Comparison of ENCODE assay signal across 8 cellular contexts in genomic region chr4:76214269-76214628, GRCh38. TPM values are rescaled to one million over a fixed set of nuclear protein-coding genes. Genes with fewer than 3 reads are reported as not detected.
DNase-seq lines count a peak whose midpoint lies in the region; ATAC-seq, FAIRE-seq and TF ChIP-seq lines count a peak whose summit lies in the region.

No MANE protein-coding gene starts in this region.

- peak; percentile 1 for ATAC-seq in GM19043 (IDR thresholded peaks at IDR 0.05; ENCODE audit: low read depth, unreplicated experiment)
- peak; percentile 10 for ATAC-seq in HG03280 (IDR thresholded peaks at IDR 0.05; ENCODE audit: unreplicated experiment)
- ATAC-seq in GM12878: no peak
- ATAC-seq in aorta (ENCODE audit: low FRiP score): no peak

- in situ Hi-C loops in GM12878 (cut with MboI): no loop called here

- TF ChIP-seq RAD21 in GM12878 (IDR thresholded peaks at IDR 0.05; ENCODE audit: insufficient read depth, low read depth, low read length): no peak

- H3K14ac ChIP-seq in mesenchymal stem cell (ENCODE audit: low read length in 2 of 2): peak overlapping the region in 1 of 2 experiments; percentile 37

- CTCF ChIA-PET in GM12878 (lab: Yijun Ruan, JAX): interaction anchor here (0.8 to 1.8 kb wide), 2 partner anchors 34 to 164 kb away, joined by 3 to 6 read pairs; no protein-coding TSS in a partner anchor

- BruUV-seq in GM12878 (replicated peaks; lab: Mats Ljungman, UMichigan): no TSS peak

- H3K79me1 ChIP-seq in mesenchymal stem cell (replicated peaks; ENCODE audit: low read length, poor library complexity, severe bottlenecking): peaks cover 11% of the 10 kb centered on the region

- peak overlapping the region; percentile 78 for H3K4me3 ChIP-seq in GM12878
- H3K4me3 ChIP-seq in mesenchymal stem cell (ENCODE audit: insufficient read depth in 1 of 2, low read depth in 1 of 2, low read length in 2 of 2): peak overlapping the region; percentile 92 to 95
- H3K4me3 ChIP-seq in aorta (ENCODE audit: low read length in 2 of 2): peak overlapping the region; percentile 4 to 38

- peak overlapping the region; percentile 1 to 61 for H2BK12ac ChIP-seq in mesenchymal stem cell (ENCODE audit: low read length in 2 of 2)

- no peak overlapping the region for H2BK5ac ChIP-seq in mesenchymal stem cell (ENCODE audit: low read depth, low read length, poor library complexity, severe bottlenecking)

- H3K9me3 ChIP-seq in GM12878 (replicated peaks; ENCODE audit: control insufficient read depth, insufficient read depth, low read length) (no peaks in the 10 kb centered on the region), mesenchymal stem cell (ENCODE audit: control insufficient read depth, low read length) (no peaks in the 10 kb centered on the region), aorta (ENCODE audit: control insufficient read depth, low read length) (no peaks in the 10 kb centered on the region)

- H3K36me3 ChIP-seq in GM12878 (ENCODE audit: control insufficient read depth in 2 of 2, insufficient read depth in 2 of 2, low read length in 1 of 2) (no peaks in the 10 kb centered on the region), mesenchymal stem cell (ENCODE audit: control insufficient read depth in 1 of 2, insufficient read depth in 2 of 2, low read depth in 1 of 2, low read length in 2 of 2) (peaks cover 4% of the 10 kb centered on the region in 2 experiments), aorta (ENCODE audit: control insufficient read depth in 1 of 2, insufficient read depth in 2 of 2, low read length in 1 of 2) (no peaks in the 10 kb centered on the region)

- 10% methylated on average over 5 of the region's 5 CpGs for WGBS in GM12878 (ENCODE audit: insufficient coverage, insufficient replicate concordance, low lambda C conversion rate, missing lambda C conversion rate)
- WGBS in mesenchymal stem cell: 37% methylated on average over 4 of the region's 5 CpGs
- 25 to 33% methylated on average over 5 of the region's 5 CpGs for WGBS in aorta, 2 donors

- H3K27ac ChIP-seq in GM12878 (ENCODE audit: control insufficient read depth, insufficient read depth): peak overlapping the region; percentile 60
- H3K27ac ChIP-seq in mesenchymal stem cell (ENCODE audit: low read length, poor library complexity, severe bottlenecking): peak overlapping the region; percentile 80
- H3K27ac ChIP-seq in aorta (ENCODE audit: low read depth in 1 of 2, low read length in 2 of 2): peak overlapping the region; percentile 38 to 94

- DNase-seq in GM12878 (ENCODE audit: low read depth, low spot score) (no peak), mesenchymal stem cell (no peak), aorta (no peak), NOMO-1 (lab: John Stamatoyannopoulos, UW; ENCODE audit: unreplicated experiment in 2 of 2) (no peak), posterior cingulate gyrus (no peak), COR-L47 (lab: John Stamatoyannopoulos, UW) (no peak)

- TF ChIP-seq CTCF in GM12878 (IDR thresholded peaks at IDR 0.05 in 2 of 3, conservative IDR thresholded peaks at IDR 0.05 in 1 of 3; ENCODE audit: control insufficient read depth in 2 of 3, extremely low read depth in 1 of 3, insufficient read depth in 1 of 3, low read depth in 3 of 3, low read length in 3 of 3): no peak

- peak overlapping the region; percentile 54 for H2BK120ac ChIP-seq in mesenchymal stem cell (ENCODE audit: low read depth, low read length)

- FAIRE-seq in GM12878 (lab: Jason Lieb, UNC): no peak

- no peak for TF ChIP-seq EP300 in GM12878 (IDR thresholded peaks at IDR 0.05; ENCODE audit: borderline replicate concordance in 1 of 2, control insufficient read depth in 1 of 2, low read depth in 2 of 2, low read length in 2 of 2)

- H3K4me1 ChIP-seq in GM12878 (ENCODE audit: control insufficient read depth, insufficient read depth, low read length): peaks cover 19% of the 10 kb centered on the region
- peaks cover 12% of the 10 kb centered on the region for H3K4me1 ChIP-seq in mesenchymal stem cell (ENCODE audit: control insufficient read depth, insufficient read depth, low read depth, low read length)
- H3K4me1 ChIP-seq in aorta (ENCODE audit: control insufficient read depth in 1 of 2, insufficient read depth in 2 of 2, low read length in 2 of 2): peaks cover 2 to 4% of the 10 kb centered on the region in 2 donors

- intact Hi-C loops in GM12878 (cut with micrococcal nuclease; ENCODE audit: unreplicated experiment) (no loop called here), aorta (cut with DNase I) (loop anchor here in 1 of 2 donors (2.0 kb wide), 1 partner anchor 23 kb away; no protein-coding TSS in a partner anchor), posterior cingulate gyrus (cut with DNase I) (loop anchor here (5.0 kb wide), 1 partner anchor 67 kb away; the partner anchor contains the start of gene NUP54)

- H3K23ac ChIP-seq in mesenchymal stem cell (ENCODE audit: low read length in 2 of 2): peak overlapping the region in 1 of 2 experiments; percentile 14

- peak overlapping the region; percentile 37 to 58 for H3K18ac ChIP-seq in mesenchymal stem cell (ENCODE audit: low read depth in 1 of 2, low read length in 2 of 2)

- TF ChIP-seq POLR2A in GM12878 (IDR thresholded peaks at IDR 0.05; ENCODE audit: low read depth, low read length): no peak

- peak overlapping the region; percentile 15 for H4K91ac ChIP-seq in mesenchymal stem cell (ENCODE audit: low read length)

- H3K9ac ChIP-seq in GM12878 (ENCODE audit: control insufficient read depth, insufficient read depth, low read length) (peak overlapping the region; percentile 77), mesenchymal stem cell (ENCODE audit: low read length) (peak overlapping the region; percentile 97)

- POLR2A ChIA-PET in GM12878 (lab: Charles Lee): no interaction called here

- SMC1A ChIA-PET in GM12878 (lab: Charles Lee; ENCODE audit: uncharacterized antibody, unreplicated experiment): interaction anchor here (1.4 to 1.6 kb wide), 2 partner anchors 14 to 34 kb away, joined by 4 to 6 read pairs; no protein-coding TSS in a partner anchor

- peak overlapping the region; percentile 55 for H4K8ac ChIP-seq in mesenchymal stem cell (ENCODE audit: low read length)

- no peak overlapping the region for H2BK15ac ChIP-seq in mesenchymal stem cell (ENCODE audit: low read depth, poor library complexity, severe bottlenecking)

- H3K79me2 ChIP-seq in GM12878 (ENCODE audit: control insufficient read depth, insufficient read depth, low read length): peaks cover 3% of the 10 kb centered on the region

- H2AK5ac ChIP-seq in mesenchymal stem cell (ENCODE audit: low read length, severe bottlenecking): peak overlapping the region; percentile 13

- H4K20me1 ChIP-seq in GM12878 (ENCODE audit: control insufficient read depth, insufficient read depth): no peaks in the 10 kb centered on the region

- H3K27me3 ChIP-seq in GM12878 (replicated peaks in 1 of 2; ENCODE audit: control insufficient read depth in 2 of 2, insufficient read depth in 2 of 2, low read length in 1 of 2) (no peaks in the 10 kb centered on the region), mesenchymal stem cell (ENCODE audit: control insufficient read depth in 1 of 2, insufficient read depth in 1 of 2, low read length in 2 of 2) (no peaks in the 10 kb centered on the region), aorta (ENCODE audit: control insufficient read depth in 1 of 2, insufficient read depth in 2 of 2, low read length in 1 of 2) (no peaks in the 10 kb centered on the region)

- RAD21 ChIA-PET in GM12878 (lab: Charles Lee; ENCODE audit: unreplicated experiment): no interaction called here

- H2AFZ ChIP-seq in GM12878 (ENCODE audit: control insufficient read depth, low read depth, low read length) (peak overlapping the region; percentile 90), mesenchymal stem cell (ENCODE audit: low read depth, low read length) (peak overlapping the region; percentile 63)

- H3K4ac ChIP-seq in mesenchymal stem cell (ENCODE audit: low read depth in 1 of 2, low read length in 2 of 2): peak overlapping the region in 1 of 2 experiments; percentile 76

- H3K4me2 ChIP-seq in GM12878 (ENCODE audit: control insufficient read depth, insufficient read depth): peak overlapping the region; percentile 88
- H3K4me2 ChIP-seq in mesenchymal stem cell (ENCODE audit: low read length, poor library complexity, severe bottlenecking): peak overlapping the region; percentile 69

RNA-seq across cellular contexts. Expression of gene SCARB2, which starts 0.6 kb away (rescaled TPM):
- total RNA-seq in GM12878 (2013; cell fraction: nucleolus; rRNA removed): 11.8 and 13.3 TPM in 2 replicates
- total RNA-seq in GM12878 (2014; rRNA removed): 10.7 and 11.9 TPM in 2 replicates
- 9.2 and 9.5 TPM in 2 replicates for total RNA-seq in GM12878 (2014; rRNA removed; fragmentation: Illumina TruSeq; extraction: Trizol)
- 6.2 and 8.4 TPM in 2 replicates for total RNA-seq in GM12878 (2021)
- polyA plus RNA-seq in GM12878 (2011; ENCODE audit: low read depth): 20.3 TPM
- 9.9 and 10.9 TPM in 2 replicates for polyA plus RNA-seq in GM12878 (2011; rRNA removed)
- 4.6 and 5.0 TPM in 2 replicates for polyA plus RNA-seq in GM12878 (2011; cell fraction: cytosol; rRNA removed)
- 5.7 and 6.6 TPM in 2 replicates for polyA plus RNA-seq in GM12878 (2011; cell fraction: nucleus; rRNA removed)
- polyA plus RNA-seq in GM12878 (2012): 12.4 and 14.6 TPM in 2 replicates
- polyA plus RNA-seq in GM12878 (2014; fragmentation: Illumina TruSeq; extraction: Trizol): 9.7 and 10.3 TPM in 2 replicates
- polyA plus RNA-seq in GM12878 (2014; fragmentation: Nextera tagmentation; extraction: Ambion mirVana): 1 to 10 TPM; 2.1 to 3.7 TPM
- 5.6 and 6.7 TPM in 2 replicates for polyA plus RNA-seq in GM12878 (2014; rRNA removed)
- 10 to 100 TPM; 11.5 to 11.7 TPM for polyA plus RNA-seq in GM12878 (2016; fragmentation: Nextera tagmentation; extraction: Ambion mirVana)
- 19.4 and 25.1 TPM in 2 replicates for polyA minus RNA-seq in GM12878 (2011; rRNA and poly(A)+ RNA removed)
- polyA minus RNA-seq in GM12878 (2011; cell fraction: cytosol; rRNA and poly(A)+ RNA removed): 4.1 TPM in 2 replicates
- polyA minus RNA-seq in GM12878 (2011; cell fraction: nucleus; rRNA and poly(A)+ RNA removed): 6.2 and 15.4 TPM in 2 replicates
- polyA plus RNA-seq in mesenchymal stem cell (2013, experiment 1 of 2): 254 TPM
- 261 TPM for polyA plus RNA-seq in mesenchymal stem cell (2013, experiment 2 of 2)
- 100 to 1,000 TPM; 138 to 154 TPM for total RNA-seq in aorta
- polyA plus RNA-seq in aorta: 10 to 100 TPM; 44.3 to 73.6 TPM

RNA-seq across cellular contexts. Expression of gene FAM47E, which starts 37.3 kb away (rescaled TPM):
- not detected in 2 replicates for total RNA-seq in GM12878 (2013; cell fraction: nucleolus; rRNA removed)
- total RNA-seq in GM12878 (2014; rRNA removed) (not detected in 2 replicates), GM12878 (2014; rRNA removed; fragmentation: Illumina TruSeq; extraction: Trizol) (not detected in 2 replicates), GM12878 (2021) (not detected in 2 replicates), aorta (1 to 10 TPM; 1.8 to 2.4 TPM)
- not detected for polyA plus RNA-seq in GM12878 (2011; ENCODE audit: low read depth)
- polyA plus RNA-seq in GM12878 (2011; rRNA removed) (not detected in 2 replicates), GM12878 (2014; fragmentation: Illumina TruSeq; extraction: Trizol) (not detected in 2 replicates), GM12878 (2014; fragmentation: Nextera tagmentation; extraction: Ambion mirVana) (under 1 TPM in 1 of 2 experiments, not detected in 1; 0.03 TPM), GM12878 (2014; rRNA removed) (not detected in 2 replicates), GM12878 (2016; fragmentation: Nextera tagmentation; extraction: Ambion mirVana) (not detected), aorta (1 to 10 TPM; 1.2 to 1.9 TPM)
- not detected in 2 replicates for polyA plus RNA-seq in GM12878 (2011; cell fraction: cytosol; rRNA removed)
- not detected in 2 replicates for polyA plus RNA-seq in GM12878 (2011; cell fraction: nucleus; rRNA removed)
- polyA plus RNA-seq in GM12878 (2012): 0.11 TPM in 1 of 2 replicates, not detected in the other
- not detected in 2 replicates for polyA minus RNA-seq in GM12878 (2011; rRNA and poly(A)+ RNA removed)
- polyA minus RNA-seq in GM12878 (2011; cell fraction: cytosol; rRNA and poly(A)+ RNA removed): not detected in 2 replicates
- not detected in 2 replicates for polyA minus RNA-seq in GM12878 (2011; cell fraction: nucleus; rRNA and poly(A)+ RNA removed)
- polyA plus RNA-seq in mesenchymal stem cell (2013, experiment 1 of 2): 0.03 TPM
- polyA plus RNA-seq in mesenchymal stem cell (2013, experiment 2 of 2): 0.27 TPM

Comparison
In these comparisons a context has a peak if more than half of its experiments do, and no peak if none do; other contexts are left out.
1. ATAC-seq: peak in GM19043 (single experiment) and HG03280 (single experiment); none in GM12878 (single experiment) and aorta (single experiment).
2. H3K4me3 ChIP-seq: peak in every context shown above with its lines; median percentile 94 in mesenchymal stem cell; 78 in GM12878; 21 in aorta.
3. RNA of gene SCARB2, which starts 0.6 kb away (total RNA-seq): 138 to 154 TPM in aorta; 6.2 to 13.3 TPM in GM12878; every median in the first group is over 4 times any median in the second.
4. Peak in every context shown above with its lines, with median percentiles within 50 percentile points of each other: H3K27ac ChIP-seq.